Comparison of ENCODE assay signal across 9 cellular contexts in genomic region chr1:15526021-15526489, GRCh38. TPM values are rescaled to one million over a fixed set of nuclear protein-coding genes. Genes with fewer than 3 reads are reported as not detected.
DNase-seq lines count a peak whose midpoint lies in the region; ATAC-seq and TF ChIP-seq lines count a peak whose summit lies in the region.
"Had no signal": no experiment of that assay in that cellular context is flagged by ENCODE, and none has a peak within 500 bp of the region (broad histone marks: within the 10 kb centered on the region; RNA-seq: fewer than 3 reads in every experiment).

No MANE protein-coding gene starts in this region.

- peak overlapping the region; percentile 57 for H3K27ac ChIP-seq in RWPE2 (ENCODE audit: poor library complexity, severe bottlenecking)
- peak overlapping the region; percentile 92 to 97 (median 96) for H3K27ac ChIP-seq in esophagus muscularis mucosa (replicated peaks in 1 of 4)

- no peaks in the 10 kb centered on the region for H3K4me1 ChIP-seq in RWPE2 (ENCODE audit: insufficient read depth, poor library complexity, severe bottlenecking)
- H3K4me1 ChIP-seq in esophagus muscularis mucosa, result peaks cover 26 to 42% (median 41%) of the 10 kb centered on the region in 4 donors

- H3K27me3 ChIP-seq in GM06990 (replicated peaks; ENCODE audit: control insufficient read depth, insufficient read depth, low read length) (no peaks in the 10 kb centered on the region), RWPE2 (ENCODE audit: insufficient read depth, poor library complexity, severe bottlenecking) (no peaks in the 10 kb centered on the region), esophagus muscularis mucosa (no peaks in the 10 kb centered on the region)

- intact Hi-C loops in esophagus muscularis mucosa (cut with DNase I), result loop anchor here (5.0 kb wide), 1 partner anchor 91 kb away; the partner anchor contains the start of gene DDI2

- WGBS in esophagus muscularis mucosa, result 11% methylated on average over 9 of the region's 9 CpGs

- H3K9me3 ChIP-seq in RWPE2 (ENCODE audit: severe bottlenecking), result no peaks in the 10 kb centered on the region
- H3K9me3 ChIP-seq in esophagus muscularis mucosa, result no peaks in the 10 kb centered on the region

- no peak for TF ChIP-seq EP300 in esophagus muscularis mucosa (IDR thresholded peaks at IDR 0.05)

- no peak for DNase-seq in GM06990 (ENCODE audit: extremely low read depth, insufficient read length)
- DNase-seq in RWPE2 (ENCODE audit: low spot score), result no peak
- no peak for DNase-seq in esophagus muscularis mucosa (ENCODE audit: extremely low spot score)
- DNase-seq in renal cortical epithelial cell (ENCODE audit: low read depth), result peak; percentile 15
- no peak for DNase-seq in activated CD8-positive, alpha-beta memory T cell treated with anti-CD3 and anti-CD28 coated beads for 24 hours
- no peak for DNase-seq in globus pallidus (ENCODE audit: low spot score)
- DNase-seq in central memory CD4-positive, alpha-beta T cell, result no peak

- no peak for TF ChIP-seq POLR2A in esophagus muscularis mucosa (IDR thresholded peaks at IDR 0.05; ENCODE audit: low read depth)

- TF ChIP-seq CTCF in GM06990 (IDR thresholded peaks at IDR 0.05; ENCODE audit: insufficient read depth, low read length, poor library complexity, severe bottlenecking), result no peak
- TF ChIP-seq CTCF in RWPE2 (IDR thresholded peaks at IDR 0.05; ENCODE audit: poor library complexity, severe bottlenecking), result no peak
- no peak for TF ChIP-seq CTCF in esophagus muscularis mucosa (IDR thresholded peaks at IDR 0.05)

- no peaks in the 10 kb centered on the region for H3K36me3 ChIP-seq in GM06990 (ENCODE audit: control insufficient read depth, insufficient read depth, low read length)
- H3K36me3 ChIP-seq in RWPE2 (ENCODE audit: low read depth), result peaks cover 17% of the 10 kb centered on the region; the same call in 1 of the 2 replicates
- H3K36me3 ChIP-seq in esophagus muscularis mucosa, result peaks cover 0 to 11% (median 9%) of the 10 kb centered on the region in 4 donors

- ATAC-seq in RWPE2 (ENCODE audit: low read depth) (no peak), GM21447 (IDR thresholded peaks at IDR 0.05; ENCODE audit: unreplicated experiment) (no peak)

- peak overlapping the region; percentile 60 for H3K4me3 ChIP-seq in GM06990 (replicated peaks; ENCODE audit: low read depth, low read length)
- peak overlapping the region; percentile 61 for H3K4me3 ChIP-seq in RWPE2 (ENCODE audit: severe bottlenecking)
- peak overlapping the region; percentile 90 to 97 (median 94) for H3K4me3 ChIP-seq in esophagus muscularis mucosa

RNA-seq across cellular contexts. Expression of gene DNAJC16, which starts 0.6 kb away (rescaled TPM):
- 10 to 100 TPM; 12.0 to 13.0 (median 12.4) TPM for total RNA-seq in esophagus muscularis mucosa
- 9.2 and 25.7 TPM in 2 replicates for total RNA-seq in renal cortical epithelial cell

RNA-seq across cellular contexts. Expression of gene CASP9, which starts 2.0 kb away (rescaled TPM):
- total RNA-seq in esophagus muscularis mucosa, result 10 to 100 TPM in 3 of 4 donors, 1 to 10 TPM in 1; 9.1 to 12.6 (median 11.0) TPM
- total RNA-seq in renal cortical epithelial cell, result 8.7 and 11.5 TPM in 2 replicates

RNA-seq across cellular contexts. Expression of gene CELA2B, which starts 50.2 kb away (rescaled TPM):
- total RNA-seq in esophagus muscularis mucosa (not detected), renal cortical epithelial cell (not detected in 2 replicates)
- total RNA-seq: LHCN-M2 had no signal

RNA-seq across cellular contexts. Expression of gene AGMAT, which starts 58.8 kb away (rescaled TPM):
- not detected for total RNA-seq in esophagus muscularis mucosa
- 0.99 and 5.6 TPM in 2 replicates for total RNA-seq in renal cortical epithelial cell
